ENCODE assay signal across 30 cellular contexts in the genomic region with DNA sequence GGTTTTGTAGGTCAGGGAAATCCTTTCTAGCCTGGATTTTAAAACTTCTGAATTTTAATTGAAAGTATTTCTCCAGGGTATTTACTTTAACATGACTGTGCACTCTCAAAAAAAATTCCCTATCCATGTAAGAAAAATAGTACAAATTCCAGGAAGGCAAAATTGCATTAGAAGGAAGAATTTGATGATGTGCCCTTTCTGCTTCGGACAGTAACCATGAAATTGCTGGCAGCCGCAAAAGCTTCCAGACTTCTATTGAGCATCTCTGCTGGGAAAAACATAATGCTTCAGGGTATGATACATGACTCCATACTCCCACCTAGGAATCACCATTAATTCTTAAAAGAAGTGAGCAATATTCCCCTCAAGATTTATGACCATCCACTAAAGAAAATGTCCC. TPM values are rescaled to one million over a fixed set of nuclear protein-coding genes. Genes with fewer than 3 reads are reported as not detected.
A peak's percentile ranks its signal among the peaks of the same experiment; 100 is the strongest.
DNase-seq lines count a peak whose midpoint lies in the region; ATAC-seq, FAIRE-seq and TF ChIP-seq lines count a peak whose summit lies in the region.
"Had no signal": no experiment of that assay in that cellular context is flagged by ENCODE, and none has a peak within 500 bp of the region (broad histone marks: within the 10 kb centered on the region; RNA-seq: fewer than 3 reads in every experiment).

No MANE protein-coding gene starts in this region.

- H3K79me1 ChIP-seq in mesenchymal stem cell (replicated peaks; ENCODE audit: low read length, poor library complexity, severe bottlenecking): no peaks in the 10 kb centered on the region

- no peak overlapping the region for H3K4ac ChIP-seq in mesenchymal stem cell (ENCODE audit: low read depth in 1 of 2, low read length in 2 of 2)

- no peak for ATAC-seq in RWPE2 (ENCODE audit: low read depth)
- ATAC-seq in pancreas: no peak
- no peak for ATAC-seq in mucosa of descending colon
- no peak for ATAC-seq in GM18858 (IDR thresholded peaks at IDR 0.05; ENCODE audit: unreplicated experiment)
- ATAC-seq: body of pancreas; effector memory CD8-positive, alpha-beta T cell; heart left ventricle; left lung; stimulated activated effector memory CD8-positive, alpha-beta T cell treated with anti-CD3 and anti-CD28 coated beads, Interleukin-12 subunit alpha, Interleukin-12 subunit beta, amount 100 ng/mL, for 72 hours had no signal

- H3K4me1 ChIP-seq in RWPE2 (ENCODE audit: insufficient read depth, poor library complexity, severe bottlenecking) (peaks cover 23% of the 10 kb centered on the region), mesenchymal stem cell (ENCODE audit: control insufficient read depth, insufficient read depth, low read depth, low read length) (peaks cover 7% of the 10 kb centered on the region), pancreas (no peaks in the 10 kb centered on the region), mucosa of descending colon (ENCODE audit: low read depth) (no peaks in the 10 kb centered on the region)
- H3K4me1 ChIP-seq: body of pancreas, esophagus squamous epithelium, heart left ventricle, left lung, suprapubic skin had no signal

- H3K36me3 ChIP-seq in RWPE2 (ENCODE audit: low read depth) (no peaks in the 10 kb centered on the region), mesenchymal stem cell (ENCODE audit: control insufficient read depth in 1 of 2, insufficient read depth in 2 of 2, low read depth in 1 of 2, low read length in 2 of 2) (no peaks in the 10 kb centered on the region), pancreas (no peaks in the 10 kb centered on the region), mucosa of descending colon (ENCODE audit: low read depth) (no peaks in the 10 kb centered on the region)
- H3K36me3 ChIP-seq: esophagus squamous epithelium, heart left ventricle, left lung, suprapubic skin had no signal

- H2AFZ ChIP-seq in mesenchymal stem cell (ENCODE audit: low read depth, low read length): no peak overlapping the region

- intact Hi-C loops in pancreas (cut with DNase I): no loop called here
- intact Hi-C loops in mucosa of descending colon (cut with DNase I, micrococcal nuclease): no loop called here

- no peak overlapping the region for H3K23ac ChIP-seq in mesenchymal stem cell (ENCODE audit: low read length in 2 of 2)

- peak overlapping the region; percentile 52 for H3K27ac ChIP-seq in RWPE2 (ENCODE audit: poor library complexity, severe bottlenecking)
- peak overlapping the region; percentile 39 for H3K27ac ChIP-seq in mesenchymal stem cell (ENCODE audit: low read length, poor library complexity, severe bottlenecking)
- no peak overlapping the region for H3K27ac ChIP-seq in pancreas
- H3K27ac ChIP-seq: body of pancreas, esophagus squamous epithelium, heart left ventricle, left lung, suprapubic skin had no signal

- no peak overlapping the region for H2AK5ac ChIP-seq in mesenchymal stem cell (ENCODE audit: low read length, severe bottlenecking)

- H3K4me3 ChIP-seq in AG10803 (ENCODE audit: low read length) (no peak overlapping the region), RWPE2 (ENCODE audit: severe bottlenecking) (no peak overlapping the region), choroid plexus epithelial cell (ENCODE audit: low read depth, low read length) (no peak overlapping the region), mesenchymal stem cell (ENCODE audit: insufficient read depth in 1 of 2, low read depth in 1 of 2, low read length in 2 of 2) (no peak overlapping the region), pancreas (no peak overlapping the region), mucosa of descending colon (no peak overlapping the region)
- H3K4me3 ChIP-seq: body of pancreas, esophagus squamous epithelium, heart left ventricle, left lung, suprapubic skin had no signal

- H4K8ac ChIP-seq in mesenchymal stem cell (ENCODE audit: low read length): no peak overlapping the region

- DNase-seq in AG10803 (ENCODE audit: low read depth): peak; percentile 76
- no peak for DNase-seq in RWPE2 (ENCODE audit: low spot score)
- peak; percentile 44 for DNase-seq in choroid plexus epithelial cell (ENCODE audit: low read depth)
- DNase-seq in mesenchymal stem cell: no peak
- DNase-seq in pancreas: no peak
- DNase-seq in mucosa of descending colon: no peak
- no peak for DNase-seq in activated gamma-delta T cell (lab: John Stamatoyannopoulos, UW)
- DNase-seq: ACHN; activated CD4-positive, alpha-beta T cell treated with anti-CD3 and anti-CD28 coated beads for 1 hour; activated naive CD4-positive, alpha-beta T cell treated with anti-CD3 and anti-CD28 coated beads, Interleukin-2, amount 50 U/mL, for 16 hours; body of pancreas; CD4-positive, alpha-beta T cell; DMS 273 treated with DMSO at 0.1 percent for 48 hours; effector memory CD8-positive, alpha-beta T cell; esophagus squamous epithelium; GDM1; HCEC 1CT; heart left ventricle; KG1; left lung; NCI-H187; NCI-H774; stimulated activated CD4-positive, alpha-beta T cell treated with anti-CD3 and anti-CD28 coated beads, Interleukin-1b, Interleukin-23, amount 100 ng/mL, for 48 hours; SW 1271 had no signal

- H3K4me2 ChIP-seq in mesenchymal stem cell (ENCODE audit: low read length, poor library complexity, severe bottlenecking): no peak overlapping the region

- H2BK12ac ChIP-seq in mesenchymal stem cell (ENCODE audit: low read length in 2 of 2): no peak overlapping the region

- H3K14ac ChIP-seq in mesenchymal stem cell (ENCODE audit: low read length in 2 of 2): no peak overlapping the region

- H3K9ac ChIP-seq in mesenchymal stem cell (ENCODE audit: low read length): peak overlapping the region; percentile 55

- H3K18ac ChIP-seq in mesenchymal stem cell (ENCODE audit: low read depth in 1 of 2, low read length in 2 of 2): no peak overlapping the region

- no peak overlapping the region for H2BK5ac ChIP-seq in mesenchymal stem cell (ENCODE audit: low read depth, low read length, poor library complexity, severe bottlenecking)

- no peak overlapping the region for H2BK120ac ChIP-seq in mesenchymal stem cell (ENCODE audit: low read depth, low read length)

- no peak overlapping the region for H2BK15ac ChIP-seq in mesenchymal stem cell (ENCODE audit: low read depth, poor library complexity, severe bottlenecking)

- 89% methylated on average over 2 of the region's 2 CpGs for WGBS in mesenchymal stem cell
- 75 to 83% methylated on average over 2 of the region's 2 CpGs for WGBS in pancreas, 2 donors

- H4K91ac ChIP-seq in mesenchymal stem cell (ENCODE audit: low read length): no peak overlapping the region

- no peaks in the 10 kb centered on the region for H3K9me3 ChIP-seq in RWPE2 (ENCODE audit: severe bottlenecking)
- H3K9me3 ChIP-seq in mesenchymal stem cell (ENCODE audit: control insufficient read depth, low read length): peaks cover 8% of the 10 kb centered on the region
- H3K9me3 ChIP-seq in pancreas: no peaks in the 10 kb centered on the region
- no peaks in the 10 kb centered on the region for H3K9me3 ChIP-seq in mucosa of descending colon
- H3K9me3 ChIP-seq: body of pancreas, suprapubic skin had no signal

- TF ChIP-seq CTCF in AG10803 (conservative IDR thresholded peaks at IDR 0.05; ENCODE audit: low read length) (no peak), RWPE2 (IDR thresholded peaks at IDR 0.05; ENCODE audit: poor library complexity, severe bottlenecking) (no peak), choroid plexus epithelial cell (conservative IDR thresholded peaks at IDR 0.05; ENCODE audit: low read depth, low read length) (no peak), pancreas (IDR thresholded peaks at IDR 0.05) (no peak), mucosa of descending colon (IDR thresholded peaks at IDR 0.05) (no peak)

- no peaks in the 10 kb centered on the region for H3K27me3 ChIP-seq in RWPE2 (ENCODE audit: insufficient read depth, poor library complexity, severe bottlenecking)
- H3K27me3 ChIP-seq in mesenchymal stem cell (ENCODE audit: control insufficient read depth in 1 of 2, insufficient read depth in 1 of 2, low read length in 2 of 2): no peaks in the 10 kb centered on the region
- no peaks in the 10 kb centered on the region for H3K27me3 ChIP-seq in pancreas
- H3K27me3 ChIP-seq: body of pancreas, esophagus squamous epithelium, heart left ventricle, left lung, suprapubic skin had no signal

- FAIRE-seq in pancreas (lab: Jason Lieb, UNC): no peak
- FAIRE-seq: colon, urothelium cell line had no signal

RNA-seq across cellular contexts. Expression of gene KLF7, which starts 17.2 kb away (rescaled TPM):
- 31.0 TPM for polyA plus RNA-seq in mesenchymal stem cell (2013, experiment 1 of 2)
- 28.9 TPM for polyA plus RNA-seq in mesenchymal stem cell (2013, experiment 2 of 2)
- 10 to 100 TPM in 1 of 6 donors, 1 to 10 TPM in 5; 2.4 to 15.0 (median 6.8) TPM for total RNA-seq in pancreas
- 1 to 10 TPM; 2.5 to 3.1 TPM for polyA plus RNA-seq in pancreas
- 10 to 100 TPM in 2 of 3 donors, 1 to 10 TPM in 1; 6.7 to 32.7 (median 12.9) TPM for total RNA-seq in mucosa of descending colon
- total RNA-seq: HT-29 had no signal

Comparison
In these comparisons a context has a peak if more than half of its experiments do, and no peak if none do; other contexts are left out.
1. DNase-seq: peak in AG10803 (single experiment) and choroid plexus epithelial cell (single experiment); none in RWPE2 (single experiment), mesenchymal stem cell (single experiment), pancreas (0 of 6), mucosa of descending colon (0 of 3) and activated gamma-delta T cell (single experiment).
2. H3K27ac ChIP-seq: peak in RWPE2 (single experiment) and mesenchymal stem cell (single experiment); none in pancreas (0 of 4).